Comparison of ENCODE assay signal across 1 cellular context in the genomic region with DNA sequence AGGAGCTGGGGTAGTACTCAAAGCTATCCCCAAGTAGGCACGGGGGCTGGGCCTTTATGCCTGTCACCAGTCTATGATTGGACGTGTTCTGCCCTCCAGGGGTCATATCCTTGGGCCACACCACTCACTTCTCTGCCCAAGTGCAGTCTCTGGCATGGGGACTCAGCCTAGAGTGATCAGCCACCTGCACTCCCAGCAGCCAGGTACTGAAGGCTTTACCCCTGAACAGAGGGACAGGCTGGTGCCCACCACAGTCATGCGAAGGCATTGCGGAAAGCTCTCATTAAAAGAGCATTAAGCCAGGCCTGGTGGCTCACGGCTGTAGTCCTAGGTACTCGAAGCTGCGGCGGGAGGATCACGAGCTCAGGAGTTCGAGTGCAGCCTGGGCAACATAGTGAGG.
TF ChIP-seq lines count a peak whose summit lies in the region.

No MANE protein-coding gene starts in this region.

TF ChIP-seq in GM23338, 12 proteins besides CTCF, POLR2A, EP300 and RAD21 (continued from another document):
- TF ChIP-seq, protein P1, sequence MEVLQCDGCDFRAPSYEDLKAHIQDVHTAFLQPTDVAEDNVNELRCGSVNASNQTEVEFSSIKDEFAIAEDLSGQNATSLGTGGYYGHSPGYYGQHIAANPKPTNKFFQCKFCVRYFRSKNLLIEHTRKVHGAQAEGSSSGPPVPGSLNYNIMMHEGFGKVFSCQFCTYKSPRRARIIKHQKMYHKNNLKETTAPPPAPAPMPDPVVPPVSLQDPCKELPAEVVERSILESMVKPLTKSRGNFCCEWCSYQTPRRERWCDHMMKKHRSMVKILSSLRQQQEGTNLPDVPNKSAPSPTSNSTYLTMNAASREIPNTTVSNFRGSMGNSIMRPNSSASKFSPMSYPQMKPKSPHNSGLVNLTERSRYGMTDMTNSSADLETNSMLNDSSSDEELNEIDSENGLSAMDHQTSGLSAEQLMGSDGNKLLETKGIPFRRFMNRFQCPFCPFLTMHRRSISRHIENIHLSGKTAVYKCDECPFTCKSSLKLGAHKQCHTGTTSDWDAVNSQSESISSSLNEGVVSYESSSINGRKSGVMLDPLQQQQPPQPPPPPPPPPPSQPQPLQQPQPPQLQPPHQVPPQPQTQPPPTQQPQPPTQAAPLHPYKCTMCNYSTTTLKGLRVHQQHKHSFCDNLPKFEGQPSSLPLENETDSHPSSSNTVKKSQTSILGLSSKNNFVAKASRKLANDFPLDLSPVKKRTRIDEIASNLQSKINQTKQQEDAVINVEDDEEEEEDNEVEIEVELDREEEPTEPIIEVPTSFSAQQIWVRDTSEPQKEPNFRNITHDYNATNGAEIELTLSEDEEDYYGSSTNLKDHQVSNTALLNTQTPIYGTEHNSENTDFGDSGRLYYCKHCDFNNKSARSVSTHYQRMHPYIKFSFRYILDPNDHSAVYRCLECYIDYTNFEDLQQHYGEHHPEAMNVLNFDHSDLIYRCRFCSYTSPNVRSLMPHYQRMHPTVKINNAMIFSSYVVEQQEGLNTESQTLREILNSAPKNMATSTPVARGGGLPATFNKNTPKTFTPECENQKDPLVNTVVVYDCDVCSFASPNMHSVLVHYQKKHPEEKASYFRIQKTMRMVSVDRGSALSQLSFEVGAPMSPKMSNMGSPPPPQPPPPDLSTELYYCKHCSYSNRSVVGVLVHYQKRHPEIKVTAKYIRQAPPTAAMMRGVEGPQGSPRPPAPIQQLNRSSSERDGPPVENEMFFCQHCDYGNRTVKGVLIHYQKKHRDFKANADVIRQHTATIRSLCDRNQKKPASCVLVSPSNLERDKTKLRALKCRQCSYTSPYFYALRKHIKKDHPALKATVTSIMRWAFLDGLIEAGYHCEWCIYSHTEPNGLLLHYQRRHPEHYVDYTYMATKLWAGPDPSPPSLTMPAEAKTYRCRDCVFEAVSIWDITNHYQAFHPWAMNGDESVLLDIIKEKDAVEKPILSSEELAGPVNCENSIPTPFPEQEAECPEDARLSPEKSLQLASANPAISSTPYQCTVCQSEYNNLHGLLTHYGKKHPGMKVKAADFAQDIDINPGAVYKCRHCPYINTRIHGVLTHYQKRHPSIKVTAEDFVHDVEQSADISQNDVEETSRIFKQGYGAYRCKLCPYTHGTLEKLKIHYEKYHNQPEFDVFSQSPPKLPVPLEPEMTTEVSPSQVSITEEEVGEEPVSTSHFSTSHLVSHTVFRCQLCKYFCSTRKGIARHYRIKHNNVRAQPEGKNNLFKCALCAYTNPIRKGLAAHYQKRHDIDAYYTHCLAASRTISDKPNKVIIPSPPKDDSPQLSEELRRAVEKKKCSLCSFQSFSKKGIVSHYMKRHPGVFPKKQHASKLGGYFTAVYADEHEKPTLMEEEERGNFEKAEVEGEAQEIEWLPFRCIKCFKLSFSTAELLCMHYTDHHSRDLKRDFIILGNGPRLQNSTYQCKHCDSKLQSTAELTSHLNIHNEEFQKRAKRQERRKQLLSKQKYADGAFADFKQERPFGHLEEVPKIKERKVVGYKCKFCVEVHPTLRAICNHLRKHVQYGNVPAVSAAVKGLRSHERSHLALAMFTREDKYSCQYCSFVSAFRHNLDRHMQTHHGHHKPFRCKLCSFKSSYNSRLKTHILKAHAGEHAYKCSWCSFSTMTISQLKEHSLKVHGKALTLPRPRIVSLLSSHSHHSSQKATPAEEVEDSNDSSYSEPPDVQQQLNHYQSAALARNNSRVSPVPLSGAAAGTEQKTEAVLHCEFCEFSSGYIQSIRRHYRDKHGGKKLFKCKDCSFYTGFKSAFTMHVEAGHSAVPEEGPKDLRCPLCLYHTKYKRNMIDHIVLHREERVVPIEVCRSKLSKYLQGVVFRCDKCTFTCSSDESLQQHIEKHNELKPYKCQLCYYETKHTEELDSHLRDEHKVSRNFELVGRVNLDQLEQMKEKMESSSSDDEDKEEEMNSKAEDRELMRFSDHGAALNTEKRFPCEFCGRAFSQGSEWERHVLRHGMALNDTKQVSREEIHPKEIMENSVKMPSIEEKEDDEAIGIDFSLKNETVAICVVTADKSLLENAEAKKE (CRISPR knock-in tag; IDR thresholded peaks at IDR 0.05) = no peak
- TF ChIP-seq EZH2phosphoT487 (IDR thresholded peaks at IDR 0.05; ENCODE audit: unreplicated experiment) (no peak), POLR2AphosphoS5 (IDR thresholded peaks at IDR 0.05; ENCODE audit: low read depth) (no peak), CREB1 (CRISPR knock-in tag; IDR thresholded peaks at IDR 0.05; ENCODE audit: low read depth) (no peak)
- TF ChIP-seq, protein P2, sequence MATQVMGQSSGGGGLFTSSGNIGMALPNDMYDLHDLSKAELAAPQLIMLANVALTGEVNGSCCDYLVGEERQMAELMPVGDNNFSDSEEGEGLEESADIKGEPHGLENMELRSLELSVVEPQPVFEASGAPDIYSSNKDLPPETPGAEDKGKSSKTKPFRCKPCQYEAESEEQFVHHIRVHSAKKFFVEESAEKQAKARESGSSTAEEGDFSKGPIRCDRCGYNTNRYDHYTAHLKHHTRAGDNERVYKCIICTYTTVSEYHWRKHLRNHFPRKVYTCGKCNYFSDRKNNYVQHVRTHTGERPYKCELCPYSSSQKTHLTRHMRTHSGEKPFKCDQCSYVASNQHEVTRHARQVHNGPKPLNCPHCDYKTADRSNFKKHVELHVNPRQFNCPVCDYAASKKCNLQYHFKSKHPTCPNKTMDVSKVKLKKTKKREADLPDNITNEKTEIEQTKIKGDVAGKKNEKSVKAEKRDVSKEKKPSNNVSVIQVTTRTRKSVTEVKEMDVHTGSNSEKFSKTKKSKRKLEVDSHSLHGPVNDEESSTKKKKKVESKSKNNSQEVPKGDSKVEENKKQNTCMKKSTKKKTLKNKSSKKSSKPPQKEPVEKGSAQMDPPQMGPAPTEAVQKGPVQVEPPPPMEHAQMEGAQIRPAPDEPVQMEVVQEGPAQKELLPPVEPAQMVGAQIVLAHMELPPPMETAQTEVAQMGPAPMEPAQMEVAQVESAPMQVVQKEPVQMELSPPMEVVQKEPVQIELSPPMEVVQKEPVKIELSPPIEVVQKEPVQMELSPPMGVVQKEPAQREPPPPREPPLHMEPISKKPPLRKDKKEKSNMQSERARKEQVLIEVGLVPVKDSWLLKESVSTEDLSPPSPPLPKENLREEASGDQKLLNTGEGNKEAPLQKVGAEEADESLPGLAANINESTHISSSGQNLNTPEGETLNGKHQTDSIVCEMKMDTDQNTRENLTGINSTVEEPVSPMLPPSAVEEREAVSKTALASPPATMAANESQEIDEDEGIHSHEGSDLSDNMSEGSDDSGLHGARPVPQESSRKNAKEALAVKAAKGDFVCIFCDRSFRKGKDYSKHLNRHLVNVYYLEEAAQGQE (IDR thresholded peaks at IDR 0.05; ENCODE audit: unreplicated experiment) = no peak
